18 cellular contexts compared by ENCODE assay signal in the genomic region with DNA sequence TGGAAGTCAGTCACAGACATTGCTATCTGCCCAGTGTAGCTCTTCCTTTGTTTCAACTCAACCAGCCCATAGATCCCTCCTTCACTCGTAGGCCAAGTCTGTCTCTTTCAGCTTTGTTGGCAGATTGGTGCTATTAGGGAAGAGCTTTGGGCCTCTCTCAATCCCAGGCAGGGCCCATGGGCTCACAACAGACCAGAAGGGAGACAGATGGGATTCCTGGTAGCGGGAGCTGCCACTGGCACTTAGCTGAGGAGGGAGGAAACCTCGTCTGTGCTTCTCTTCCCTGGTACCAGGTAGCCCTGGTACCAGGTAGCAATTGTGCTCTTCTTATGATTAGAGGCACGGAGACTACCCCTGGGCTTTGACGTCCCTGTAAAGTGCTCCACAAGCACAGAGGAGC.
"Had no signal": no experiment of that assay in that cellular context is flagged by ENCODE, and none has a peak within 500 bp of the region (broad histone marks: within the 10 kb centered on the region; RNA-seq: fewer than 3 reads in every experiment).

No MANE protein-coding gene starts in this region.

- H3K27ac ChIP-seq: heart right ventricle, sigmoid colon, skin epidermis, stomach, thoracic aorta had no signal

- DNase-seq: effector memory CD4-positive, alpha-beta T cell; heart right ventricle; hypothalamus; kidney glomerular epithelial cell; mammary epithelial cell; naive thymus-derived CD8-positive, alpha-beta T cell; posterior cingulate gyrus; sigmoid colon; stimulated activated CD4-positive, alpha-beta T cell treated with anti-CD3 and anti-CD28 coated beads, Interleukin-2, amount 100 ng/mL, for 24 hours; stimulated activated naive CD4-positive, alpha-beta T cell; stomach; trophoblast cell had no signal

- H3K4me3 ChIP-seq: heart right ventricle, sigmoid colon, skin epidermis, stomach, thoracic aorta had no signal

- H3K27me3 ChIP-seq: sigmoid colon, stomach had no signal

- H3K4me1 ChIP-seq: heart right ventricle, sigmoid colon, stomach had no signal

- H3K36me3 ChIP-seq: heart right ventricle, sigmoid colon, stomach, thoracic aorta had no signal

- FAIRE-seq: endometrium, frontal cortex, islet of Langerhans had no signal

- ATAC-seq: esophagus mucosa; heart right ventricle; naive thymus-derived CD8-positive, alpha-beta T cell had no signal
